In genomic region chr6:84769247-84769646, GRCh38 we compare ENCODE assay signal across 1 cellular context.
TF ChIP-seq lines count a peak whose summit lies in the region.

No MANE protein-coding gene starts in this region.

TF ChIP-seq in H1, 55 proteins besides CTCF, POLR2A, EP300 and RAD21:
- no peak for TF ChIP-seq TEAD4 (IDR thresholded peaks at IDR 0.05; ENCODE audit: low read depth, low read length)
- TF ChIP-seq SAP30 (IDR thresholded peaks at IDR 0.05; ENCODE audit: insufficient read depth, insufficient replicate concordance, low read length): no peak
- TF ChIP-seq CHD1 (IDR thresholded peaks at IDR 0.05; ENCODE audit: low read depth, low read length): no peak
- no peak for TF ChIP-seq SP2 (IDR thresholded peaks at IDR 0.05; ENCODE audit: low read length)
- peak; percentile 35 for TF ChIP-seq EZH2 (IDR thresholded peaks at IDR 0.05; ENCODE audit: low read depth, low read length, severe bottlenecking)
- TF ChIP-seq TAF7 (optimal IDR thresholded peaks at IDR 0.05; ENCODE audit: borderline replicate concordance, low read depth, low read length): no peak
- TF ChIP-seq JUN (IDR thresholded peaks at IDR 0.05; ENCODE audit: low read depth, low read length): no peak
